ENCODE assay signal across 33 cellular contexts in the genomic region with DNA sequence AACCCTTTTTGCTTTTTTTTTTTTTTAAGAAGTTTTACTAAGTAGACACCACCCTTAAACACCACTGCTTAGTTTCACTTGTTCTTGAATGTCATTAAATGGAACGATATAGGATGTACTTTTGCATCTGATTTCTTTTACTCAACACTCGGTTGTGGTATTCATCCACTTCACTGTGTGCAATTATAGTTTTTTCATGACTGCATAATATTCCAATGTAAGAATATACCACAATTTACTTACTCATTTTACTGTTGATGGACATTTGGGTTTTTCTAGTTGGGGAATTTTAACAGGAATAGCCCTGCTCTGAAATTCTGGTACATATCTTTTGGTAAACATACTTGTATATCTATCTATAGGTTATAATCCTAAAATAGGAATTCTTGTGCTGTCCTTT. TPM values are rescaled to one million over a fixed set of nuclear protein-coding genes. Genes with fewer than 3 reads are reported as not detected.
A peak's percentile ranks its signal among the peaks of the same experiment; 100 is the strongest.
DNase-seq lines count a peak whose midpoint lies in the region; ATAC-seq, FAIRE-seq and TF ChIP-seq lines count a peak whose summit lies in the region.
"Had no signal": no experiment of that assay in that cellular context is flagged by ENCODE, and none has a peak within 500 bp of the region (broad histone marks: within the 10 kb centered on the region; RNA-seq: fewer than 3 reads in every experiment).

No MANE protein-coding gene starts in this region.

- no peak overlapping the region for H3K27ac ChIP-seq in HEK293 (ENCODE audit: extremely low read depth, low read depth, low read length)
- H3K27ac ChIP-seq in K562 (ENCODE audit: extremely low read depth, low read depth, low read length): no peak overlapping the region
- H3K27ac ChIP-seq in hepatocyte: no peak overlapping the region
- H3K27ac ChIP-seq: 22Rv1; A549; BLaER1; BLaER1 treated with 17β-estradiol and CSF1 and Interleukin-3, amounts not matched to agents 10 nM and 100 nM; C4-2B had no signal

- H3K9me3 ChIP-seq in HEK293 (ENCODE audit: control insufficient read depth, insufficient read depth, low read depth, low read length) (no peaks in the 10 kb centered on the region), K562 (replicated peaks; ENCODE audit: control insufficient read depth, insufficient read depth, low read depth, low read length) (no peaks in the 10 kb centered on the region), hepatocyte (ENCODE audit: low read depth) (no peaks in the 10 kb centered on the region)
- H3K9me3 ChIP-seq: BE2C, Caco-2 had no signal

- 50% methylated on average over 2 of the region's 2 CpGs for WGBS in K562 (ENCODE audit: insufficient coverage, low coverage, missing lambda C conversion rate)
- 50% methylated on average over 2 of the region's 2 CpGs for WGBS in hepatocyte (ENCODE audit: low lambda C conversion rate, missing lambda C conversion rate)

- no peak for DNase-seq in D721Med (ENCODE audit: insufficient read length, low spot score)
- no peak for DNase-seq in GM19239 (ENCODE audit: insufficient read length, low spot score)
- DNase-seq in K562 (ENCODE audit: extremely low read depth in 1 of 4, low spot score in 3 of 4): no peak
- DNase-seq in NCI-H345 treated with DMSO at 0.1 percent for 48 hours (lab: John Stamatoyannopoulos, UW; ENCODE audit: unreplicated experiment): no peak
- no peak for DNase-seq in hepatocyte (ENCODE audit: low spot score)
- no peak for DNase-seq in NK-92 treated with Interleukin-12 subunit alpha and Interleukin-12 subunit beta, amount 100 ng/mL, for 24 hours (lab: John Stamatoyannopoulos, UW)
- DNase-seq: 8988T; ACHN; AML-193; BE2C; C1 segment of cervical spinal cord; Caco-2; Calu3; CD4-positive, alpha-beta memory T cell; CD4-positive, alpha-beta T cell; CD4-positive, CD25-positive, alpha-beta regulatory T cell; CD8-positive, alpha-beta memory T cell; CD8-positive, alpha-beta T cell; COR-L47; DMS 273 treated with DMSO at 0.1 percent for 48 hours; DMS153; DMS53; DMS79; DMS79 treated with DMSO at 0.1 percent for 48 hours; DND-41; EL had no signal

- H3K9me1 ChIP-seq in K562 (ENCODE audit: control insufficient read depth, insufficient read depth, low read length): no peaks in the 10 kb centered on the region

- H2AFZ ChIP-seq in K562 (ENCODE audit: low read depth, low read length) (no peak overlapping the region), hepatocyte (no peak overlapping the region)

- H3K27me3 ChIP-seq in K562 (ENCODE audit: control insufficient read depth in 2 of 2, insufficient read depth in 2 of 2, low read length in 2 of 2) (no peaks in the 10 kb centered on the region), hepatocyte (no peaks in the 10 kb centered on the region)
- H3K27me3 ChIP-seq: BE2C; BLaER1; BLaER1 treated with 17β-estradiol and CSF1 and Interleukin-3, amounts not matched to agents 10 nM and 100 nM had no signal

- no peak overlapping the region for H3K9ac ChIP-seq in K562 (ENCODE audit: insufficient read depth in 1 of 2, low read depth in 2 of 2, low read length in 2 of 2)
- H3K9ac ChIP-seq: BLaER1; BLaER1 treated with 17β-estradiol and CSF1 and Interleukin-3, amounts not matched to agents 10 nM and 100 nM had no signal

- ATAC-seq in K562: no peak
- ATAC-seq in GM19455 (IDR thresholded peaks at IDR 0.05; ENCODE audit: unreplicated experiment): no peak
- ATAC-seq: A549; CD8-positive, alpha-beta T cell had no signal

- POLR2A ChIA-PET in HEK293 (lab: Yijun Ruan, JAX) (no interaction called here), K562 (lab: Yijun Ruan, JAX) (no interaction called here)

- H3K4me2 ChIP-seq in K562 (ENCODE audit: insufficient read depth, low read length): no peak overlapping the region
- no peak overlapping the region for H3K4me2 ChIP-seq in hepatocyte
- H3K4me2 ChIP-seq: A549; BLaER1; BLaER1 treated with 17β-estradiol and CSF1 and Interleukin-3, amounts not matched to agents 10 nM and 100 nM had no signal

- no peaks in the 10 kb centered on the region for H3K9me2 ChIP-seq in hepatocyte (replicated peaks; ENCODE audit: insufficient read depth)

- no peak overlapping the region for H3K4me3 ChIP-seq in HEK293 (ENCODE audit: low read depth, low read length)
- no peak overlapping the region for H3K4me3 ChIP-seq in K562
- H3K4me3 ChIP-seq in hepatocyte: no peak overlapping the region
- H3K4me3 ChIP-seq: A549; BLaER1; BLaER1 treated with 17β-estradiol and CSF1 and Interleukin-3, amounts not matched to agents 10 nM and 100 nM had no signal

- H3K36me3 ChIP-seq in HEK293 (ENCODE audit: control insufficient read depth in 2 of 2, insufficient read depth in 1 of 2, low read length in 2 of 2) (peaks cover 0 to 3% of the 10 kb centered on the region in 2 experiments; a peak in 1 of 3 replicates), K562 (ENCODE audit: control insufficient read depth, insufficient read depth, low read length) (peaks cover 3% of the 10 kb centered on the region; the same call in 1 of the 3 replicates), hepatocyte (replicated peaks; ENCODE audit: insufficient read depth, low read depth) (no peaks in the 10 kb centered on the region)
- H3K36me3 ChIP-seq: BE2C had no signal

- no peak for TF ChIP-seq EP300 in K562 (IDR thresholded peaks at IDR 0.05; ENCODE audit: low read length)

- H3K4me1 ChIP-seq in HEK293 (ENCODE audit: control insufficient read depth, insufficient read depth, low read length) (peaks cover 6% of the 10 kb centered on the region; the same call in 1 of the 2 replicates), K562 (replicated peaks in 1 of 2; ENCODE audit: control insufficient read depth in 2 of 2, insufficient read depth in 2 of 2, low read length in 2 of 2) (no peaks in the 10 kb centered on the region), hepatocyte (ENCODE audit: insufficient read depth) (no peaks in the 10 kb centered on the region)
- H3K4me1 ChIP-seq: A549; BE2C; BLaER1; BLaER1 treated with 17β-estradiol and CSF1 and Interleukin-3, amounts not matched to agents 10 nM and 100 nM; Caco-2 had no signal

- TF ChIP-seq CTCF in D721Med (IDR thresholded peaks at IDR 0.05; ENCODE audit: insufficient read depth, missing control alignments): no peak
- TF ChIP-seq CTCF in HEK293 (tag by site-specific recombination; IDR thresholded peaks at IDR 0.05): no peak
- no peak for TF ChIP-seq CTCF in K562 (IDR thresholded peaks at IDR 0.05 in 2 of 3, conservative IDR thresholded peaks at IDR 0.05 in 1 of 3; ENCODE audit: insufficient read depth in 2 of 3, low read depth in 1 of 3, low read length in 3 of 3)
- no peak for TF ChIP-seq CTCF in hepatocyte (IDR thresholded peaks at IDR 0.05; ENCODE audit: poor library complexity)

- FAIRE-seq in D721Med (lab: Jason Lieb, UNC): peak; percentile 66
- peak; percentile 74 for FAIRE-seq in GM19239 (lab: Jason Lieb, UNC)
- FAIRE-seq in K562 (lab: Jason Lieb, UNC): no peak
- FAIRE-seq: A549 had no signal

- no peaks in the 10 kb centered on the region for H3K79me2 ChIP-seq in K562 (ENCODE audit: control insufficient read depth, insufficient read depth, low read length)
- no peaks in the 10 kb centered on the region for H3K79me2 ChIP-seq in hepatocyte

- CTCF ChIA-PET in HEK293 (lab: Yijun Ruan, JAX): interaction anchor here (0.8 kb wide), 1 partner anchor 10 kb away, joined by 5 read pairs; no protein-coding TSS in a partner anchor
- CTCF ChIA-PET in K562 (lab: Yijun Ruan, JAX; ENCODE audit: low intra/inter-chr PET ratio): no interaction called here

- in situ Hi-C loops in K562 (cut with MboI): no loop called here

- no peak for TF ChIP-seq POLR2A in K562 (conservative IDR thresholded peaks at IDR 0.05)

- intact Hi-C loops in K562 (cut with micrococcal nuclease): no loop called here

- H4K20me1 ChIP-seq in K562 (replicated peaks; ENCODE audit: control insufficient read depth, insufficient read depth, low read length): no peaks in the 10 kb centered on the region
- no peaks in the 10 kb centered on the region for H4K20me1 ChIP-seq in hepatocyte (ENCODE audit: insufficient read depth, poor library complexity, severe bottlenecking)
- H4K20me1 ChIP-seq: BLaER1; BLaER1 treated with 17β-estradiol and CSF1 and Interleukin-3, amounts not matched to agents 10 nM and 100 nM had no signal

- no TSS peak for BruUV-seq in K562 (replicated peaks; lab: Mats Ljungman, UMichigan)

- no peak for TF ChIP-seq RAD21 in K562 (CRISPR knock-in tag; conservative IDR thresholded peaks at IDR 0.05 in 1 of 2, IDR thresholded peaks at IDR 0.05 in 1 of 2)

RNA-seq across cellular contexts. Expression of a gene that starts 29.9 kb away (rescaled TPM):
- total RNA-seq in K562 (2011; cell fraction: chromatin; rRNA removed; ENCODE audit: low replicate concordance): 15.6 and 21.8 TPM in 2 replicates
- 10.7 and 11.3 TPM in 2 replicates for total RNA-seq in K562 (2011; cell fraction: nucleolus; rRNA removed)
- total RNA-seq in K562 (2011; cell fraction: nucleoplasm; rRNA removed): 16.2 and 16.4 TPM in 2 replicates
- total RNA-seq in K562 (2014; rRNA removed) (17.9 and 21.1 TPM in 2 replicates), K562 (2014; rRNA removed; fragmentation: Illumina TruSeq; extraction: Trizol) (29.3 and 30.8 TPM in 2 replicates), K562 (2015; rRNA removed; fragmentation: Illumina TruSeq; extraction: Trizol) (21.2 and 22.0 TPM in 2 replicates), K562 (2021) (23.1 and 24.4 TPM in 2 replicates), hepatocyte (4.9 and 8.5 TPM in 2 replicates)
- polyA plus RNA-seq in K562 (2011; rRNA removed) (19.2 and 22.2 TPM in 2 replicates), K562 (2014; fragmentation: Illumina TruSeq; extraction: Trizol) (21.4 and 24.8 TPM in 2 replicates), K562 (2014; fragmentation: Nextera tagmentation; extraction: Ambion mirVana) (10 to 100 TPM; 35.1 to 46.0 TPM), K562 (2014; rRNA removed) (16.7 and 21.1 TPM in 2 replicates), hepatocyte (6.0 and 6.2 TPM in 2 replicates)
- 8.1 and 14.7 TPM in 2 replicates for polyA plus RNA-seq in K562 (2011; cell fraction: cytosol; rRNA removed)
- 4.9 and 7.5 TPM in 2 replicates for polyA plus RNA-seq in K562 (2011; cell fraction: nucleus; rRNA removed)
- 18.1 and 27.8 TPM in 2 replicates for polyA plus RNA-seq in K562 (2012)
- polyA minus RNA-seq in K562 (2011; rRNA and poly(A)+ RNA removed): 32.6 and 35.4 TPM in 2 replicates
- polyA minus RNA-seq in K562 (2011; cell fraction: cytosol; rRNA and poly(A)+ RNA removed): 7.2 and 9.3 TPM in 2 replicates
- 5.7 and 12.4 TPM in 2 replicates for polyA minus RNA-seq in K562 (2011; cell fraction: nucleus; rRNA and poly(A)+ RNA removed)

RNA-seq across cellular contexts. Expression of a gene that starts 29.9 kb away (rescaled TPM):
- 19.4 and 35.5 TPM in 2 replicates for total RNA-seq in K562 (2011; cell fraction: chromatin; rRNA removed; ENCODE audit: low replicate concordance)
- 10.7 and 11.4 TPM in 2 replicates for total RNA-seq in K562 (2011; cell fraction: nucleolus; rRNA removed)
- 16.7 and 28.9 TPM in 2 replicates for total RNA-seq in K562 (2011; cell fraction: nucleoplasm; rRNA removed)
- total RNA-seq in K562 (2014; rRNA removed) (16.0 and 16.3 TPM in 2 replicates), K562 (2014; rRNA removed; fragmentation: Illumina TruSeq; extraction: Trizol) (29.5 and 29.8 TPM in 2 replicates), K562 (2015; rRNA removed; fragmentation: Illumina TruSeq; extraction: Trizol) (27.0 and 28.8 TPM in 2 replicates), K562 (2021) (16.3 and 19.6 TPM in 2 replicates), hepatocyte (13.6 and 16.1 TPM in 2 replicates)
- polyA plus RNA-seq in K562 (2011; rRNA removed) (18.9 and 23.0 TPM in 2 replicates), K562 (2014; fragmentation: Illumina TruSeq; extraction: Trizol) (19.6 and 24.2 TPM in 2 replicates), K562 (2014; fragmentation: Nextera tagmentation; extraction: Ambion mirVana) (10 to 100 TPM; 15.3 to 31.5 TPM), K562 (2014; rRNA removed) (14.6 and 17.2 TPM in 2 replicates), hepatocyte (9.9 and 11.4 TPM in 2 replicates)
- polyA plus RNA-seq in K562 (2011; cell fraction: cytosol; rRNA removed): 7.3 and 11.0 TPM in 2 replicates
- 7.3 and 7.6 TPM in 2 replicates for polyA plus RNA-seq in K562 (2011; cell fraction: nucleus; rRNA removed)
- polyA plus RNA-seq in K562 (2012): 12.9 and 13.9 TPM in 2 replicates
- polyA minus RNA-seq in K562 (2011; rRNA and poly(A)+ RNA removed): 27.7 and 28.3 TPM in 2 replicates
- polyA minus RNA-seq in K562 (2011; cell fraction: cytosol; rRNA and poly(A)+ RNA removed): 10.0 and 10.4 TPM in 2 replicates
- 8.6 and 14.1 TPM in 2 replicates for polyA minus RNA-seq in K562 (2011; cell fraction: nucleus; rRNA and poly(A)+ RNA removed)
